ENCODE assay signal across 16 cellular contexts in genomic region chr5:172724203-172724602, GRCh38. TPM values are rescaled to one million over a fixed set of nuclear protein-coding genes. Genes with fewer than 3 reads are reported as not detected.
DNase-seq lines count a peak whose midpoint lies in the region; ATAC-seq, FAIRE-seq and TF ChIP-seq lines count a peak whose summit lies in the region.
"Had no signal": no experiment of that assay in that cellular context is flagged by ENCODE, and none has a peak within 500 bp of the region (broad histone marks: within the 10 kb centered on the region; RNA-seq: fewer than 3 reads in every experiment).

No MANE protein-coding gene starts in this region.

- H3K36me3 ChIP-seq in RWPE2 (ENCODE audit: low read depth) = no peaks in the 10 kb centered on the region
- no peaks in the 10 kb centered on the region for H3K36me3 ChIP-seq in HepG2 (replicated peaks in 1 of 2; ENCODE audit: control insufficient read depth in 1 of 2, insufficient read depth in 2 of 2, low read length in 2 of 2)
- no peaks in the 10 kb centered on the region for H3K36me3 ChIP-seq in trophoblast cell (ENCODE audit: control insufficient read depth in 1 of 2, insufficient read depth in 2 of 2, low read length in 2 of 2)

- H3K4ac ChIP-seq in trophoblast cell (ENCODE audit: low read depth, low read length) = no peak overlapping the region

- no peak overlapping the region for H4K8ac ChIP-seq in trophoblast cell (ENCODE audit: low read depth, low read length)

- no peak for TF ChIP-seq RAD21 in HepG2 (CRISPR knock-in tag; IDR thresholded peaks at IDR 0.05)

- H4K20me1 ChIP-seq in HepG2 (ENCODE audit: insufficient read depth, low read length) = no peaks in the 10 kb centered on the region

- 24% methylated on average over 12 of the region's 12 CpGs for WGBS in HepG2 (ENCODE audit: low lambda C conversion rate)
- WGBS in trophoblast cell (ENCODE audit: extremely low coverage, insufficient coverage, insufficient read length) = no CpG with 5 or more reads among the region's 12 CpGs

- H4K91ac ChIP-seq in trophoblast cell (ENCODE audit: low read depth, low read length) = no peak overlapping the region

- H2BK120ac ChIP-seq in trophoblast cell (ENCODE audit: insufficient read depth, low read length, poor library complexity) = no peak overlapping the region

- CTCF ChIA-PET in HepG2 (lab: Yijun Ruan, JAX; ENCODE audit: low intra/inter-chr PET ratio, low total read pairs) = no interaction called here

- intact Hi-C loops in HepG2 (cut with micrococcal nuclease; ENCODE audit: unreplicated experiment) = no loop called here

- no peaks in the 10 kb centered on the region for H3K27me3 ChIP-seq in RWPE2 (ENCODE audit: insufficient read depth, poor library complexity, severe bottlenecking)
- peaks cover 4 to 26% of the 10 kb centered on the region in 2 experiments; a peak in 4 of 5 replicates for H3K27me3 ChIP-seq in HepG2 (ENCODE audit: control insufficient read depth in 1 of 2, insufficient read depth in 2 of 2, low read length in 2 of 2)
- no peaks in the 10 kb centered on the region for H3K27me3 ChIP-seq in trophoblast cell (ENCODE audit: insufficient read depth, low read length)

- H3K4me3 ChIP-seq in RWPE2 (ENCODE audit: severe bottlenecking) (no peak overlapping the region), HepG2 (replicated peaks in 1 of 3; ENCODE audit: insufficient read depth in 1 of 3, low read depth in 2 of 3, low read length in 3 of 3) (peak overlapping the region in 1 of 3 experiments; percentile 30; a peak in 2 of 6 replicates), trophoblast cell (ENCODE audit: low read depth, low read length) (no peak overlapping the region)

- ATAC-seq in RWPE2 (ENCODE audit: low read depth) (no peak), HepG2 (no peak), HG02970 (IDR thresholded peaks at IDR 0.05; ENCODE audit: low FRiP score, unreplicated experiment) (no peak)

- TF ChIP-seq POLR2A in HepG2 (IDR thresholded peaks at IDR 0.05; ENCODE audit: insufficient read depth in 1 of 2, low read depth in 2 of 2, low read length in 2 of 2) = no peak

- POLR2A ChIA-PET in HepG2 (lab: Yijun Ruan, JAX) = interaction anchor here (0.6 to 2.1 kb wide), 7 partner anchors 9 to 135 kb away, joined by 3 to 16 read pairs (median 7); partner anchors contain the start of gene DUSP1

- no peaks in the 10 kb centered on the region for H3K9me3 ChIP-seq in RWPE2 (ENCODE audit: severe bottlenecking)
- no peaks in the 10 kb centered on the region for H3K9me3 ChIP-seq in HepG2 (ENCODE audit: low read length)
- H3K9me3 ChIP-seq in trophoblast cell (ENCODE audit: insufficient read depth, low read depth, low read length) = peaks cover 2% of the 10 kb centered on the region

- no peak for FAIRE-seq in HepG2 (lab: Jason Lieb, UNC)

- H3K4me2 ChIP-seq in HepG2 (ENCODE audit: low read depth, low read length) (peak overlapping the region; percentile 69), trophoblast cell (ENCODE audit: low read length) (no peak overlapping the region)

- H3K4me1 ChIP-seq in RWPE2 (ENCODE audit: insufficient read depth, poor library complexity, severe bottlenecking) = no peaks in the 10 kb centered on the region
- H3K4me1 ChIP-seq in HepG2 (ENCODE audit: insufficient read depth, low read length) = peaks cover 79% of the 10 kb centered on the region
- no peaks in the 10 kb centered on the region for H3K4me1 ChIP-seq in trophoblast cell (ENCODE audit: control insufficient read depth in 1 of 2, insufficient read depth in 2 of 2, low read length in 2 of 2)

- no peak overlapping the region for H2BK12ac ChIP-seq in trophoblast cell (ENCODE audit: low read length)

- no peak overlapping the region for H2AFZ ChIP-seq in HepG2 (ENCODE audit: low read length)
- H2AFZ ChIP-seq in trophoblast cell (ENCODE audit: insufficient read depth, low read length, poor library complexity) = no peak overlapping the region

- H3K79me2 ChIP-seq in HepG2 (ENCODE audit: insufficient read depth, low read length) (no peaks in the 10 kb centered on the region), trophoblast cell (ENCODE audit: control insufficient read depth, insufficient read depth, low read length, poor library complexity) (no peaks in the 10 kb centered on the region)

- no peak overlapping the region for H3K23ac ChIP-seq in trophoblast cell (ENCODE audit: low read length)

- no TSS peak for BruUV-seq in HepG2 (replicated peaks; lab: Mats Ljungman, UMichigan)

- TF ChIP-seq CTCF in RWPE2 (IDR thresholded peaks at IDR 0.05; ENCODE audit: poor library complexity, severe bottlenecking) (no peak), HepG2 (CRISPR knock-in tag; IDR thresholded peaks at IDR 0.05) (no peak)

- DNase-seq in RWPE2 (ENCODE audit: low spot score) (peak; percentile 34), caudate nucleus (lab: John Stamatoyannopoulos, UW) (peak in 19 of 61 donors; percentile 6 to 61 (median 30)), HepG2 (ENCODE audit: low spot score) (no peak), superior temporal gyrus (ENCODE audit: extremely low spot score) (peak; percentile 71), trophoblast cell (no peak), H4 (ENCODE audit: low spot score) (no peak)
- DNase-seq: CD8-positive, alpha-beta memory T cell; EL; H7; NCI-H1417 treated with DMSO at 0.1 percent for 48 hours; NCI-H2029 treated with DMSO at 0.1 percent for 48 hours; NCI-H526; NK-92 treated with Interleukin-12 subunit alpha and Interleukin-12 subunit beta, amount 100 ng/mL, for 24 hours; OCI-M1; RPMI8226 had no signal

- in situ Hi-C loops in HepG2 (cut with HindIII; ENCODE audit: extremely low pct_ligation_motif_present, low pct_unique_long_range_greater_than_20kb) = loop anchor here (25.0 kb wide), 1 partner anchor 413 kb away; the partner anchor contains the start of gene BNIP1

- H3K14ac ChIP-seq in trophoblast cell (ENCODE audit: low read length) = no peak overlapping the region

- H2BK5ac ChIP-seq in trophoblast cell (ENCODE audit: low read depth, low read length, poor library complexity) = no peak overlapping the region

- no peak overlapping the region for H4K12ac ChIP-seq in trophoblast cell (ENCODE audit: low read depth, low read length)

- no peaks in the 10 kb centered on the region for H3K79me1 ChIP-seq in trophoblast cell (ENCODE audit: low read length)

- H3K9ac ChIP-seq in HepG2 (ENCODE audit: insufficient read depth, low read depth, low read length) (no peak overlapping the region), trophoblast cell (ENCODE audit: low read length) (no peak overlapping the region)

- H3K27ac ChIP-seq in RWPE2 (ENCODE audit: poor library complexity, severe bottlenecking) (no peak overlapping the region), caudate nucleus (ENCODE audit: low read depth, low read length) (peak overlapping the region; percentile 71), HepG2 (ENCODE audit: extremely low read length, insufficient read depth, low read length) (no peak overlapping the region), trophoblast cell (ENCODE audit: low read depth, low read length) (no peak overlapping the region)

- TF ChIP-seq EP300 in HepG2 (IDR thresholded peaks at IDR 0.05; ENCODE audit: low read depth in 2 of 2, low read length in 2 of 2) (no peak), HepG2 (CRISPR knock-in tag; IDR thresholded peaks at IDR 0.05; ENCODE audit: borderline replicate concordance) (no peak)

- no peak overlapping the region for H3K18ac ChIP-seq in trophoblast cell (ENCODE audit: low read length)

- no peak overlapping the region for H2AK5ac ChIP-seq in trophoblast cell (ENCODE audit: low read length)

TF ChIP-seq in HepG2, 621 proteins besides CTCF, POLR2A, EP300 and RAD21:
- TF ChIP-seq ZNF773 (CRISPR knock-in tag; IDR thresholded peaks at IDR 0.05; ENCODE audit: borderline replicate concordance) (no peak), ZBTB21 (CRISPR knock-in tag; IDR thresholded peaks at IDR 0.05) (0 out of 2 replicates have a peak, but pooled peaks have one; percentile 9)

RNA-seq across cellular contexts. Expression of gene DUSP1, which starts 46.8 kb away (rescaled TPM):
- total RNA-seq in HepG2 (2016; rRNA removed; fragmentation: Illumina TruSeq; extraction: Trizol) = 18.0 and 27.1 TPM in 2 replicates
- 7.1 and 7.8 TPM in 2 replicates for total RNA-seq in HepG2 (2016; cell fraction: cytosol; rRNA removed; fragmentation: Illumina TruSeq; extraction: Trizol; ENCODE audit: low read depth)
- 15.8 and 29.9 TPM in 2 replicates for total RNA-seq in HepG2 (2016; cell fraction: insoluble cytoplasmic fraction; rRNA removed; fragmentation: Illumina TruSeq; extraction: Trizol)
- total RNA-seq in HepG2 (2016; cell fraction: membrane; rRNA removed; fragmentation: Illumina TruSeq; extraction: Trizol) = 14.2 and 16.6 TPM in 2 replicates
- 53.7 and 56.5 TPM in 2 replicates for total RNA-seq in HepG2 (2016; cell fraction: nucleus; rRNA removed; fragmentation: Illumina TruSeq; extraction: Trizol)
- 55.5 and 79.2 TPM in 2 replicates for polyA plus RNA-seq in HepG2 (2011; rRNA removed)
- 59.1 and 69.7 TPM in 2 replicates for polyA plus RNA-seq in HepG2 (2011; cell fraction: cytosol; rRNA removed)
- 85.1 and 113 TPM in 2 replicates for polyA plus RNA-seq in HepG2 (2011; cell fraction: nucleus; rRNA removed)
- 48.1 and 56.6 TPM in 2 replicates for polyA plus RNA-seq in HepG2 (2012)
- 4.7 and 6.0 TPM in 2 replicates for polyA plus RNA-seq in HepG2 (2016; cell fraction: cytosol; fragmentation: Illumina TruSeq; extraction: Trizol; ENCODE audit: low read depth)
- polyA plus RNA-seq in HepG2 (2016; cell fraction: insoluble cytoplasmic fraction; fragmentation: Illumina TruSeq; extraction: Trizol; ENCODE audit: low read depth) = 17.2 and 23.0 TPM in 2 replicates
- 9.3 and 9.4 TPM in 2 replicates for polyA plus RNA-seq in HepG2 (2016; cell fraction: membrane; fragmentation: Illumina TruSeq; extraction: Trizol; ENCODE audit: low read depth)
- polyA plus RNA-seq in HepG2 (2016; cell fraction: nucleus; fragmentation: Illumina TruSeq; extraction: Trizol; ENCODE audit: insufficient read depth, low read depth) = 63.2 and 85.8 TPM in 2 replicates
- 142 and 198 TPM in 2 replicates for polyA minus RNA-seq in HepG2 (2011; rRNA and poly(A)+ RNA removed; ENCODE audit: low replicate concordance)
- 72.5 and 80.5 TPM in 2 replicates for polyA minus RNA-seq in HepG2 (2011; cell fraction: cytosol; rRNA and poly(A)+ RNA removed)
- 95.3 and 131 TPM in 2 replicates for polyA minus RNA-seq in HepG2 (2011; cell fraction: nucleus; rRNA and poly(A)+ RNA removed)
- polyA plus RNA-seq in trophoblast cell (2013) = 12.0 and 12.4 TPM in 2 replicates
- total RNA-seq in H4 (2014; rRNA removed; shearing (Covaris generic)) = 15.8 and 18.5 TPM in 2 replicates

Comparison
In these comparisons a context has a peak if more than half of its experiments do, and no peak if none do; other contexts are left out.
1. DNase-seq: peak in RWPE2 (single experiment) and superior temporal gyrus (single experiment); none in HepG2 (single experiment), trophoblast cell (0 of 2) and H4 (single experiment).